Comparison of ENCODE assay signal across 2 cellular contexts in the genomic region with DNA sequence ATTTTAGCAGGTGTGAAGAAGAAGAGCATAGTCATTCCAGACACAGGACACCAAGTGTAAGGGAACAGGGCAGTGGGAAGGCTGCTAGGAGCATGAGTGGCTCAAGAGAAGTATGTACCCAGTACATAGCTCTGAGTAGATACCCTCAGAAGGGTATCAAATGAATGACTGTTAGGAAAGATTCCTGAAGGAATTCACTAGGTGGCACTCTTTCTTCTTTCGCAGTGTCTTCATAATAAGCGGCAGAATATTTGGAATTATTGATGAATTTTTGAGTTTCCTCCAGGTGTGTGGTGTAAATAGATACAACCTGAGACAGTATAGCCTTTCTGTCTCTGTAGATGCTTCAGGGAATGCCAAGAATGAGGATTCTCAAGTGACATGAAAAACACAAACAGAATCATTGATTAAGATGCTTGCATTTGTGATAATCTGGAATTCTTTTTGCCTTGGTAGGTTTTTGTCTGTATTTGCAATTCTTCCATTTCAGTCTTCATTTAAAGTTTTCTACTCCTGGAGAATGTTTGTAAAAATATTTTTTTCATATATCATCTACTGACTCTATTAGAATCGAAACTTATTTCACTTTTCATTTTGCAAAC.
TF ChIP-seq lines count a peak whose summit lies in the region.

No MANE protein-coding gene starts in this region.

TF ChIP-seq in HCT116, 20 proteins besides CTCF, POLR2A, EP300 and RAD21:
- no peak for TF ChIP-seq EGR1 (IDR thresholded peaks at IDR 0.05; ENCODE audit: low read depth)

TF ChIP-seq in SK-N-SH, 30 proteins besides CTCF, POLR2A, EP300 and RAD21:
- peak; percentile 26; the same call in 1 of the 2 replicates for TF ChIP-seq SMC3 (IDR thresholded peaks at IDR 0.05; ENCODE audit: low read depth, low read length)
- TF ChIP-seq, protein P1, sequence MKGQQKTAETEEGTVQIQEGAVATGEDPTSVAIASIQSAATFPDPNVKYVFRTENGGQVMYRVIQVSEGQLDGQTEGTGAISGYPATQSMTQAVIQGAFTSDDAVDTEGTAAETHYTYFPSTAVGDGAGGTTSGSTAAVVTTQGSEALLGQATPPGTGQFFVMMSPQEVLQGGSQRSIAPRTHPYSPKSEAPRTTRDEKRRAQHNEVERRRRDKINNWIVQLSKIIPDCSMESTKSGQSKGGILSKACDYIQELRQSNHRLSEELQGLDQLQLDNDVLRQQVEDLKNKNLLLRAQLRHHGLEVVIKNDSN (IDR thresholded peaks at IDR 0.05; ENCODE audit: borderline replicate concordance, low read depth): no peak
TF ChIP-seq in SK-N-SH: peak in this region for 1.
